ENCODE assay signal across 16 cellular contexts in the genomic region with DNA sequence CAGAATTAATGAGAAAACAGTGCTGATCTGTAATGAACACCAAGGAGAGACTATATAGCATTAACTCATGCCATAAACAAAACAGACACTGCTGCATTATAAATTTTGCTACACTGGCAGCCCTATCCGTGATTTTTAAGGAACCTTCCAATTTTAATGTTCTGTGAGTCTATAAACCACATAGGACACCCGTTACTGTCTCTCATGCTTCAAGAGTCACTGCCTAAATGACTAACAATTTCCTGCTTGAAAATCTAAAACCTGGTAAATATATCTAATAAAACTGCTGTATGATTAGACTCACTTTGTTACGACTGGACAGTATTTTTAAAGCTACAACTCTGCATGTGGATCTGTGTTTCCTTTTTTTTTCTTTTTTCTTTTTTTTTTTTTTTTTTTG.
"Had no signal": no experiment of that assay in that cellular context is flagged by ENCODE, and none has a peak within 500 bp of the region (broad histone marks: within the 10 kb centered on the region; RNA-seq: fewer than 3 reads in every experiment).

No MANE protein-coding gene starts in this region.

- H3K9me3 ChIP-seq: thyroid gland, uterus had no signal

- H3K36me3 ChIP-seq: thyroid gland, uterus had no signal

- H3K36me3 Mint-ChIP-seq: natural killer cell treated with Interleukin-12 subunit alpha and Interleukin-12 subunit beta and Interleukin-15 and Interleukin-18, amount 100 ng/mL, for 72 hours had no signal

- H3K9me3 Mint-ChIP-seq: activated T-helper 2 cell treated with anti-CD3 and anti-CD28 coated beads, Interferon-gamma antibody, Interleukin-2, Interleukin-4, amounts not matched to agents 10 μg/mL and 5 μg/mL and 100 μg/mL, durations not matched to agents 14 hours and 24 hours and 36 hours; natural killer cell treated with Interleukin-12 subunit alpha and Interleukin-12 subunit beta and Interleukin-15 and Interleukin-18, amount 100 ng/mL, for 72 hours had no signal

- H3K27me3 Mint-ChIP-seq: natural killer cell treated with Interleukin-12 subunit alpha and Interleukin-12 subunit beta and Interleukin-15 and Interleukin-18, amount 100 ng/mL, for 72 hours had no signal

- H3K27me3 ChIP-seq: thyroid gland, uterus had no signal

- DNase-seq: activated CD4-positive, alpha-beta T cell treated with anti-CD3 and anti-CD28 coated beads, Interleukin-2, amount 50 U/mL, for 1 hour; activated CD4-positive, CD25-positive, alpha-beta regulatory T cell; activated naive CD4-positive, alpha-beta T cell treated with anti-CD3 and anti-CD28 coated beads for 36 hours; central memory CD4-positive, alpha-beta T cell; cortex of kidney; effector CD8-positive, alpha-beta T cell; foreskin fibroblast; left ventricle myocardium superior; mesendoderm; retina; stimulated activated CD4-positive, alpha-beta T cell treated with anti-CD3 and anti-CD28 coated beads, Interleukin-12 subunit alpha, Interleukin-12 subunit beta, amount 100 ng/mL, for 4 hours; stimulated activated CD4-positive, alpha-beta T cell treated with anti-CD3 and anti-CD28 coated beads, Interleukin-2, amount 100 ng/mL, for 24 hours; thyroid gland; uterus had no signal

- H3K27ac Mint-ChIP-seq: activated naive CD4-positive, alpha-beta T cell treated with anti-CD3 and anti-CD28 coated beads for 36 hours; activated T-helper 2 cell treated with anti-CD3 and anti-CD28 coated beads, Interferon-gamma antibody, Interleukin-2, Interleukin-4, amounts not matched to agents 10 μg/mL and 5 μg/mL and 100 μg/mL, durations not matched to agents 14 hours and 24 hours and 36 hours; natural killer cell treated with Interleukin-12 subunit alpha and Interleukin-12 subunit beta and Interleukin-15 and Interleukin-18, amount 100 ng/mL, for 72 hours had no signal

- H3K4me3 ChIP-seq: thyroid gland, uterus had no signal

- ATAC-seq: left ventricle myocardium superior; natural killer cell treated with Interleukin-12 subunit alpha and Interleukin-12 subunit beta and Interleukin-15 and Interleukin-18, amount 100 ng/mL, for 72 hours had no signal

- H3K4me3 Mint-ChIP-seq: activated naive CD4-positive, alpha-beta T cell treated with anti-CD3 and anti-CD28 coated beads for 36 hours; natural killer cell treated with Interleukin-12 subunit alpha and Interleukin-12 subunit beta and Interleukin-15 and Interleukin-18, amount 100 ng/mL, for 72 hours had no signal
